In the genomic region with DNA sequence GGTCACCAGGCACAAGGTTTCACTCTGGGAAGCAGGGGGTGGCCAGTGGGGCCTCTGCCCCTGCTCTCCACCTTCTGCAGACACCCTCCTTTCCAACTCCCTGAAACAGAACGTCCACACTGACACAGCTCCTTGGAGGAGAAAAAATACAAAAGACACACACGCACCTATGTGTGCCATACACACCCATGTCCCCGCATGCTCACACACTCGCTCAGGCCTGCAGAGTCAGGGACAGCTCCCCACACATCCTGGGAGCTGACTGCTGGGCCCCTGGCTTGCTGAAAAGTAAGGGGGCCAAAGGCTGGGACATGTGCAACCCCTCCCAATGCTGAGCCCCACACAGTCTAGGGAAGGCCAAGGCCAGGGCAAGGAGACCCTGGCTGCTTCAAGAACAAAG, we compare ENCODE assay signal across 14 cellular contexts.
"Had no signal": no experiment of that assay in that cellular context is flagged by ENCODE, and none has a peak within 500 bp of the region (broad histone marks: within the 10 kb centered on the region; RNA-seq: fewer than 3 reads in every experiment).

No MANE protein-coding gene starts in this region.

- DNase-seq: activated CD4-positive, alpha-beta T cell treated with anti-CD3 and anti-CD28 coated beads, Interleukin-2, amount 50 U/mL, for 48 hours; activated CD8-positive, alpha-beta memory T cell treated with anti-CD3 and anti-CD28 coated beads, Interleukin-2, amount 10 ng/mL, durations not matched to agents 7 days and 5 days; activated gamma-delta T cell; activated naive CD8-positive, alpha-beta T cell treated with anti-CD3 and anti-CD28 coated beads for 36 hours; activated T-cell treated with anti-CD3 and anti-CD28 coated beads, Interleukin-2, amount 50 U/mL, for 24 hours; hippocampal formation; mesendoderm; spleen; stimulated activated naive CD8-positive, alpha-beta T cell treated with anti-CD3 and anti-CD28 coated beads, Interleukin-15, amount 100 ng/mL, for 72 hours; thyroid gland had no signal

- H3K27ac ChIP-seq: breast epithelium, thyroid gland had no signal

- H3K4me3 ChIP-seq: breast epithelium, dorsolateral prefrontal cortex, spleen, thyroid gland had no signal

- H3K4me1 ChIP-seq: breast epithelium had no signal

- H3K27me3 ChIP-seq: breast epithelium, dorsolateral prefrontal cortex, spleen, thyroid gland had no signal

- H3K9me3 ChIP-seq: breast epithelium, spleen, thyroid gland had no signal

- ATAC-seq: activated CD8-positive, alpha-beta memory T cell treated with anti-CD3 and anti-CD28 coated beads, Interleukin-2, amount 10 ng/mL, durations not matched to agents 7 days and 5 days; left lobe of liver; sciatic nerve; stimulated activated naive CD8-positive, alpha-beta T cell treated with anti-CD3 and anti-CD28 coated beads, Interleukin-15, amount 100 ng/mL, for 72 hours had no signal
